In the genomic region with DNA sequence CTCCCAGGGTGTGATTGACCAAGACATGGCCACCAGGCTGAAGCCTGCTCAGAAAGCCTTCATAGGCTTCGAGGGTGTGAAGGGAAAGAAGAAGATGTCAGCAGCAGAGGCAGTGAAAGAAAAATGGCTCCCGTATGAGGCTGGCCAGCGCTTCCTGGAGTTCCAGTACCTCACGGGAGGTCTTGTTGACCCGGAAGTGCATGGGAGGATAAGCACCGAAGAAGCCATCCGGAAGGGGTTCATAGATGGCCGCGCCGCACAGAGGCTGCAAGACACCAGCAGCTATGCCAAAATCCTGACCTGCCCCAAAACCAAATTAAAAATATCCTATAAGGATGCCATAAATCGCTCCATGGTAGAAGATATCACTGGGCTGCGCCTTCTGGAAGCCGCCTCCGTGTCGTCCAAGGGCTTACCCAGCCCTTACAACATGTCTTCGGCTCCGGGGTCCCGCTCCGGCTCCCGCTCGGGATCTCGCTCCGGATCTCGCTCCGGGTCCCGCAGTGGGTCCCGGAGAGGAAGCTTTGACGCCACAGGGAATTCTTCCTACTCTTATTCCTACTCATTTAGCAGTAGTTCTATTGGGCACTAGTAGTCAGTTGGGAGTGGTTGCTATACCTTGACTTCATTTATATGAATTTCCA, we compare ENCODE assay signal across 28 cellular contexts. TPM values are rescaled to one million over a fixed set of nuclear protein-coding genes. Genes with fewer than 3 reads are reported as not detected.
"Had no signal": no experiment of that assay in that cellular context is flagged by ENCODE, and none has a peak within 500 bp of the region (broad histone marks: within the 10 kb centered on the region; RNA-seq: fewer than 3 reads in every experiment).

No MANE protein-coding gene starts in this region.

- H3K27ac Mint-ChIP-seq: immature natural killer cell; memory B cell; natural killer cell treated with Interleukin-12 subunit alpha and Interleukin-12 subunit beta and Interleukin-15 and Interleukin-18, amount 100 ng/mL, for 72 hours; stimulated activated naive B cell treated with anti-CD40 and anti-IgM and Interleukin-4, amounts not matched to agents 10 μg/mL and 1 μg/mL and 100 μg/mL, for 72 hours had no signal

- H3K27me3 Mint-ChIP-seq: memory B cell, progenitor cell of endocrine pancreas had no signal

- FAIRE-seq: islet of Langerhans, kidney had no signal

- H3K36me3 ChIP-seq: ovary, thoracic aorta, uterus had no signal

- H3K4me3 ChIP-seq: left ventricle myocardium inferior, lung, mucosa of descending colon, ovary, right atrium auricular region, skin epidermis, stomach, thoracic aorta, tibial artery, uterus had no signal

- DNase-seq: hypothalamus; immature natural killer cell; kidney; left colon; left ventricle myocardium inferior; midbrain; mucosa of descending colon; naive thymus-derived CD4-positive, alpha-beta T cell; ovary; stimulated activated CD4-positive, alpha-beta T cell treated with anti-CD3 and anti-CD28 coated beads, Interleukin-12 subunit alpha, Interleukin-12 subunit beta, amount 100 ng/mL, for 4 hours; stimulated activated CD4-positive, alpha-beta T cell treated with anti-CD3 and anti-CD28 coated beads, Interleukin-15, amount 100 ng/mL, for 24 hours; stimulated activated CD4-positive, alpha-beta T cell treated with anti-CD3 and anti-CD28 coated beads, Interleukin-2, amount 100 ng/mL, for 24 hours; stimulated activated CD4-positive, alpha-beta T cell treated with anti-CD3 and anti-CD28 coated beads, Interleukin-4, amount 100 ng/mL, for 1 hour; stimulated activated naive B cell treated with anti-CD40 and anti-IgM and Interleukin-4, amounts not matched to agents 10 μg/mL and 1 μg/mL and 100 μg/mL, for 72 hours; stimulated activated naive CD8-positive, alpha-beta T cell treated with anti-CD3 and anti-CD28 coated beads, Interleukin-15, Interleukin-2, amounts not matched to agents 100 U/mL and 50 U/mL, for 24 hours; stomach; tibial artery; trophoblast cell; uterus had no signal

- H3K4me1 ChIP-seq: uterus had no signal

- ATAC-seq: left colon; mucosa of descending colon; naive thymus-derived CD4-positive, alpha-beta T cell; natural killer cell treated with Interleukin-12 subunit alpha and Interleukin-12 subunit beta and Interleukin-15 and Interleukin-18, amount 100 ng/mL, for 72 hours; sciatic nerve; stimulated activated naive B cell treated with anti-CD40 and anti-IgM and Interleukin-4, amounts not matched to agents 10 μg/mL and 1 μg/mL and 100 μg/mL, for 72 hours; stimulated activated naive CD8-positive, alpha-beta T cell treated with anti-CD3 and anti-CD28 coated beads, Interleukin-15, Interleukin-2, amounts not matched to agents 100 U/mL and 50 U/mL, for 24 hours had no signal

- H3K9me3 Mint-ChIP-seq: immature natural killer cell; memory B cell; natural killer cell treated with Interleukin-12 subunit alpha and Interleukin-12 subunit beta and Interleukin-15 and Interleukin-18, amount 100 ng/mL, for 72 hours; stimulated activated naive B cell treated with anti-CD40 and anti-IgM and Interleukin-4, amounts not matched to agents 10 μg/mL and 1 μg/mL and 100 μg/mL, for 72 hours had no signal

- H3K4me3 Mint-ChIP-seq: immature natural killer cell; memory B cell; natural killer cell treated with Interleukin-12 subunit alpha and Interleukin-12 subunit beta and Interleukin-15 and Interleukin-18, amount 100 ng/mL, for 72 hours; stimulated activated naive B cell treated with anti-CD40 and anti-IgM and Interleukin-4, amounts not matched to agents 10 μg/mL and 1 μg/mL and 100 μg/mL, for 72 hours had no signal

- H3K27me3 ChIP-seq: ovary, right atrium auricular region, stomach, tibial artery, uterus had no signal

- H3K9me3 ChIP-seq: left ventricle myocardium inferior, mucosa of descending colon, ovary, right atrium auricular region, stomach, thoracic aorta, tibial artery, uterus had no signal

- H3K27ac ChIP-seq: left ventricle myocardium inferior, ovary, right atrium auricular region, skin epidermis, stomach, thoracic aorta, tibial artery, uterus had no signal

- H3K36me3 Mint-ChIP-seq: immature natural killer cell; naive thymus-derived CD4-positive, alpha-beta T cell; natural killer cell treated with Interleukin-12 subunit alpha and Interleukin-12 subunit beta and Interleukin-15 and Interleukin-18, amount 100 ng/mL, for 72 hours had no signal

RNA-seq across cellular contexts. Expression of gene DSP, which starts 43.9 kb away (rescaled TPM):
- total RNA-seq: natural killer cell treated with Interleukin-12 subunit alpha and Interleukin-12 subunit beta and Interleukin-15 and Interleukin-18, amount 100 ng/mL, for 72 hours had no signal
- polyA plus RNA-seq: immature natural killer cell had no signal
